Comparison of ENCODE assay signal across 26 cellular contexts in the genomic region with DNA sequence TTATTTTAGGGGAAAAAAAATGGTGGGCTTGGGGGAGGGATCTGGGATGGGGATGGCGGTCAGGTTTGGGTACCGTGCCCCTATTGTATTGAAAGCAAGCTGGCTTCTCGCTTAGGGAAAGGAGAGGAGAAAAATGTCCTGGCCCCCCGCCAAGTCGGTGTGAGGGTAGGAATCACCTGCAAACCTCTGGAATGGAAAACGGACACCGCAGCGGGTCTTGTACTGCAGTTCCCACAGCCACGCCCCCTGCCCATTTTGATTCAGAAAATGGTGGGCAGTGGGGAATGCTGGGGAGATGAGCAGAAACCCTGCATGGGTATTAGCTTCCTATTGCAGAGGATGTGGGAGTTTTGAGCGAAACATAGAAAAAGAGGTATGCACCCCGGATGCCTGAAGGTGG. TPM values are rescaled to one million over a fixed set of nuclear protein-coding genes. Genes with fewer than 3 reads are reported as not detected.
DNase-seq lines count a peak whose midpoint lies in the region; ATAC-seq and TF ChIP-seq lines count a peak whose summit lies in the region.
"Had no signal": no experiment of that assay in that cellular context is flagged by ENCODE, and none has a peak within 500 bp of the region (broad histone marks: within the 10 kb centered on the region; RNA-seq: fewer than 3 reads in every experiment).

No MANE protein-coding gene starts in this region.

- no peak overlapping the region for H3K27ac Mint-ChIP-seq in CD14-positive monocyte
- no peak overlapping the region for H3K27ac Mint-ChIP-seq in glutamatergic neuron (ENCODE audit: unreplicated experiment)
- no peak overlapping the region for H3K27ac Mint-ChIP-seq in neural progenitor cell
- H3K27ac Mint-ChIP-seq: activated naive CD4-positive, alpha-beta T cell treated with anti-CD3 and anti-CD28 coated beads for 36 hours had no signal

- no peaks in the 10 kb centered on the region for H4K20me1 ChIP-seq in neural progenitor cell (ENCODE audit: low read depth)
- H4K20me1 ChIP-seq: BLaER1 had no signal

- ATAC-seq in gastroesophageal sphincter (no peak), left cardiac atrium (no peak), GM18867 (IDR thresholded peaks at IDR 0.05; ENCODE audit: unreplicated experiment) (no peak), GM18861 (IDR thresholded peaks at IDR 0.05; ENCODE audit: unreplicated experiment) (no peak)
- ATAC-seq: activated T-cell treated with anti-CD3 and anti-CD28 coated beads, Interleukin-2, amount 50 U/mL, for 4 hours; heart right ventricle; right cardiac atrium had no signal

- peak overlapping the region; percentile 77 for H3K4me2 ChIP-seq in neural progenitor cell
- H3K4me2 ChIP-seq: BLaER1 had no signal

- no peak overlapping the region for H3K27ac ChIP-seq in neural progenitor cell
- H3K27ac ChIP-seq in gastroesophageal sphincter: no peak overlapping the region
- H3K27ac ChIP-seq: BLaER1, epithelial cell of prostate, heart right ventricle had no signal

- H3K79me2 ChIP-seq in neural progenitor cell (ENCODE audit: low read depth): no peaks in the 10 kb centered on the region

- H3K4me1 Mint-ChIP-seq in CD14-positive monocyte: peaks cover 2% of the 10 kb centered on the region
- peaks cover 2% of the 10 kb centered on the region for H3K4me1 Mint-ChIP-seq in glutamatergic neuron (ENCODE audit: low read depth, unreplicated experiment)
- H3K4me1 Mint-ChIP-seq in neural progenitor cell: no peaks in the 10 kb centered on the region

- H3K4me3 ChIP-seq in neural progenitor cell: peak overlapping the region; percentile 39
- H3K4me3 ChIP-seq in gastroesophageal sphincter: no peak overlapping the region
- H3K4me3 ChIP-seq: BLaER1, heart right ventricle, lung had no signal

- H3F3A ChIP-seq in neural progenitor cell (ENCODE audit: low read depth): peaks cover 12% of the 10 kb centered on the region

- H3K27me3 ChIP-seq in neural progenitor cell: no peaks in the 10 kb centered on the region
- no peaks in the 10 kb centered on the region for H3K27me3 ChIP-seq in gastroesophageal sphincter
- H3K27me3 ChIP-seq: BLaER1 had no signal

- DNase-seq in CD14-positive monocyte (ENCODE audit: low spot score) (no peak), NCI-H2227 (lab: John Stamatoyannopoulos, UW; ENCODE audit: unreplicated experiment) (peak; percentile 61), glutamatergic neuron (no peak), neural progenitor cell (ENCODE audit: low spot score) (peak; percentile 38), left cardiac atrium (no peak)
- DNase-seq: activated CD4-positive, CD25-positive, alpha-beta regulatory T cell treated with anti-CD3 and anti-CD28 coated beads, Interleukin-2, amount 50 U/mL, for 72 hours; activated naive CD4-positive, alpha-beta T cell treated with anti-CD3 and anti-CD28 coated beads for 36 hours; activated T-cell treated with anti-CD3 and anti-CD28 coated beads, Interleukin-2, amount 50 U/mL, for 4 hours; Caco-2; dermis blood vessel endothelial cell; heart right ventricle; NCI-H1105; NCI-H2171 treated with DMSO at 0.1 percent for 48 hours; NCI-H526 treated with DMSO at 0.1 percent for 48 hours; right cardiac atrium; SW 1271 had no signal

- TF ChIP-seq CTCF in CD14-positive monocyte (IDR thresholded peaks at IDR 0.05) (no peak), glutamatergic neuron (IDR thresholded peaks at IDR 0.05; ENCODE audit: partially characterized antibody, unreplicated experiment) (no peak), neural progenitor cell (IDR thresholded peaks at IDR 0.05) (no peak), gastroesophageal sphincter (IDR thresholded peaks at IDR 0.05) (no peak)

- H3K27me3 Mint-ChIP-seq in CD14-positive monocyte (ENCODE audit: low read depth in 3 of 3): peaks cover 20 to 36% (median 27%) of the 10 kb centered on the region in 3 donors
- H3K27me3 Mint-ChIP-seq in glutamatergic neuron (ENCODE audit: unreplicated experiment): no peaks in the 10 kb centered on the region
- no peaks in the 10 kb centered on the region for H3K27me3 Mint-ChIP-seq in neural progenitor cell (ENCODE audit: insufficient read depth, low read depth)

- H3K4me1 ChIP-seq in neural progenitor cell: peaks cover 16% of the 10 kb centered on the region
- H3K4me1 ChIP-seq in gastroesophageal sphincter: no peaks in the 10 kb centered on the region
- H3K4me1 ChIP-seq: BLaER1, Caco-2, heart right ventricle had no signal

- no peaks in the 10 kb centered on the region for H3K9me3 ChIP-seq in neural progenitor cell (ENCODE audit: low read depth)
- H3K9me3 ChIP-seq in gastroesophageal sphincter: no peaks in the 10 kb centered on the region
- H3K9me3 ChIP-seq: BLaER1, Caco-2, heart right ventricle had no signal

- peak overlapping the region; percentile 66 for H2AFZ ChIP-seq in neural progenitor cell (replicated peaks)

- H3K9ac ChIP-seq in neural progenitor cell: no peak overlapping the region
- H3K9ac ChIP-seq: BLaER1 had no signal

- H3K4me3 Mint-ChIP-seq in CD14-positive monocyte (peak overlapping the region; percentile 45 to 63), glutamatergic neuron (ENCODE audit: unreplicated experiment) (peak overlapping the region; percentile 87), neural progenitor cell (no peak overlapping the region)
- H3K4me3 Mint-ChIP-seq: activated naive CD4-positive, alpha-beta T cell treated with anti-CD3 and anti-CD28 coated beads for 36 hours; activated T-cell treated with anti-CD3 and anti-CD28 coated beads, Interleukin-2, amount 50 U/mL, for 4 hours had no signal

- TF ChIP-seq POLR2A in gastroesophageal sphincter (IDR thresholded peaks at IDR 0.05): no peak

- H3K36me3 Mint-ChIP-seq in CD14-positive monocyte: no peaks in the 10 kb centered on the region
- H3K36me3 Mint-ChIP-seq in glutamatergic neuron (ENCODE audit: unreplicated experiment): no peaks in the 10 kb centered on the region
- no peaks in the 10 kb centered on the region for H3K36me3 Mint-ChIP-seq in neural progenitor cell

- TF ChIP-seq EP300 in gastroesophageal sphincter (IDR thresholded peaks at IDR 0.05): no peak

- 20 to 100% methylated on average over 1 to 9 of the region's 11 CpGs for WGBS in gastroesophageal sphincter (ENCODE audit: low coverage in 1 of 2), 2 donors

- H3K36me3 ChIP-seq in neural progenitor cell (no peaks in the 10 kb centered on the region), gastroesophageal sphincter (no peaks in the 10 kb centered on the region)
- H3K36me3 ChIP-seq: BLaER1, heart right ventricle had no signal

- intact Hi-C loops in CD14-positive monocyte (cut with micrococcal nuclease) (no loop called here), left cardiac atrium (cut with DNase I) (no loop called here)

- H3K9me3 Mint-ChIP-seq in CD14-positive monocyte (peaks cover 0 to 5% (median 0%) of the 10 kb centered on the region in 7 donors), glutamatergic neuron (ENCODE audit: unreplicated experiment) (peaks cover 2% of the 10 kb centered on the region), neural progenitor cell (no peaks in the 10 kb centered on the region)
- H3K9me3 Mint-ChIP-seq: activated naive CD4-positive, alpha-beta T cell treated with anti-CD3 and anti-CD28 coated beads for 36 hours; activated T-cell treated with anti-CD3 and anti-CD28 coated beads, Interleukin-2, amount 50 U/mL, for 4 hours had no signal

RNA-seq across cellular contexts. Expression of gene MORF4L2, which starts 22.1 kb away (rescaled TPM):
- 10 to 100 TPM; 83.5 to 83.9 TPM for polyA plus RNA-seq in CD14-positive monocyte
- 409 TPM for total RNA-seq in glutamatergic neuron (ENCODE audit: unreplicated experiment)
- 879 and 1,394 TPM in 2 replicates for total RNA-seq in neural progenitor cell (ENCODE audit: low replicate concordance)
- 100 to 1,000 TPM; 338 to 631 (median 467) TPM for total RNA-seq in gastroesophageal sphincter
- 100 to 1,000 TPM; 191 to 248 TPM for total RNA-seq in left cardiac atrium

RNA-seq across cellular contexts. Expression of gene TCEAL1, which starts 35.6 kb away (rescaled TPM):
- 10 to 100 TPM in 1 of 2 donors, 1 to 10 TPM in 1; 5.5 to 11.4 TPM for polyA plus RNA-seq in CD14-positive monocyte
- total RNA-seq in glutamatergic neuron (ENCODE audit: unreplicated experiment): 7.7 TPM
- 15.4 and 17.0 TPM in 2 replicates for total RNA-seq in neural progenitor cell (ENCODE audit: low replicate concordance)
- 100 to 1,000 TPM; 177 to 424 (median 237) TPM for total RNA-seq in gastroesophageal sphincter
- 10 to 100 TPM; 20.9 to 32.1 TPM for total RNA-seq in left cardiac atrium

RNA-seq across cellular contexts. Expression of gene TMEM31, which starts 46.3 kb away (rescaled TPM):
- polyA plus RNA-seq in CD14-positive monocyte: not detected
- total RNA-seq in glutamatergic neuron (ENCODE audit: unreplicated experiment) (not detected), neural progenitor cell (ENCODE audit: low replicate concordance) (0.46 TPM in 1 of 2 replicates, not detected in the other), gastroesophageal sphincter (not detected), left cardiac atrium (not detected)
- total RNA-seq: A673; activated T-cell treated with anti-CD3 and anti-CD28 coated beads, Interleukin-2, amount 50 U/mL, for 4 hours; Caco-2; cardiac septum; dermis blood vessel endothelial cell; urinary bladder had no signal
- polyA plus RNA-seq: keratinocyte, right cardiac atrium, urinary bladder had no signal

RNA-seq across cellular contexts. Expression of gene TCEAL3, which starts 56.6 kb away (rescaled TPM):
- polyA plus RNA-seq in CD14-positive monocyte: 1 to 10 TPM; 1.8 to 2.1 TPM
- total RNA-seq in glutamatergic neuron (ENCODE audit: unreplicated experiment) (9.0 TPM), neural progenitor cell (ENCODE audit: low replicate concordance) (12.0 and 12.3 TPM in 2 replicates), gastroesophageal sphincter (100 to 1,000 TPM in 3 of 4 donors, 10 to 100 TPM in 1; 99.6 to 257 (median 175) TPM), left cardiac atrium (10 to 100 TPM; 25.3 to 34.6 TPM)

Comparison
In these comparisons a context has a peak if more than half of its experiments do, and no peak if none do; other contexts are left out.
1. DNase-seq: peak in NCI-H2227 (single experiment) and neural progenitor cell (single experiment); none in CD14-positive monocyte (single experiment), glutamatergic neuron (single experiment) and left cardiac atrium (single experiment).